Comparison of ENCODE assay signal across 8 cellular contexts in the genomic region with DNA sequence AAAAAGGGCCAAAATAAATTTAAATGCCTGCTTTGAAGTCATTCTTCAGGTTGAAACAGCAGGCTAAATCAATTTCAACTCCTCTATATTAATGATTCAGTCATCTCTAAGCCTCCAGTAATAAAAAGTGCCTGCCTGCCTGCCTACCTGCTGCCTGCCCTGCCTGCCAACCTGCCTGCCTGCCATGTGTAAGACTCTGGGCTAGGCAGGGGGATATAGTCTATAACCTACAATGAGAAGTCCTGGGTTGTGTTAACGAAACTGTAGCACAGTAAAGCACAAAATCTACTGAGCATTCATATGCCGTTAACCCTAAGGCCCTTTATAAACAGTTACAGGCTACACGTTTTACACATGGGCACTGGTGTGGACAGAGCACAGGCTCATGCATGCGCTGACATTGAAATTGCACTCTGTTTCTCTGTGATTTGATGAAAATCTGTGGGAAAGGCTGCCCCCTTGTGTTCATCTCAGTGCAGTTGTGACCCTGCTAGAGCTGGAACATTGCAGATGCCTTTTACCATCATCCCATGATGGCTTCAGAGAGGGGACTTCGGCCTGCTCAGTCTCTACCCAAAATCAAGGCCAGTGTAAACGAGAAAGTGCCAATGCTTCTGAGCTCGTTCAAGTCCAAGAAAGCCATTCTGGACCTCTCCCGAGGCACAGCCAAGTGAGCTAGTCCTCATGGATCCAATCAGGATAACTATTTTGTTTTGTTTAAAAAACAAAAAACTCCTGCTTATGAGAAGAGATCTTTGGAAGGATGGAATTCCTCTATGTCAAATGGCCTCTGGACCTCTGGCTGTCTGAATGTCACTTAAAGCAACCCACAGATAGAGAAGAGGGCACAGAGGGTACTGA.
DNase-seq lines count a peak whose midpoint lies in the region; ATAC-seq and TF ChIP-seq lines count a peak whose summit lies in the region.

No MANE protein-coding gene starts in this region.

- TF ChIP-seq CTCF in lower leg skin (IDR thresholded peaks at IDR 0.05) = no peak

- TF ChIP-seq POLR2A in lower leg skin (IDR thresholded peaks at IDR 0.05) = no peak

- peak; percentile 88 for ATAC-seq in GM18909 (IDR thresholded peaks at IDR 0.05; ENCODE audit: poor library complexity, unreplicated experiment)
- peak; percentile 84 for ATAC-seq in HG03135 (IDR thresholded peaks at IDR 0.05; ENCODE audit: unreplicated experiment)

- intact Hi-C loops in lower leg skin (cut with DNase I; ENCODE audit: low total_unique reads) = no loop called here

- no peak overlapping the region for H3K4me3 ChIP-seq in lower leg skin (ENCODE audit: low read depth, poor library complexity, severe bottlenecking)

- peak; percentile 89 for DNase-seq in Ammon's horn (ENCODE audit: low spot score)
- DNase-seq in NCI-H226 = peak; percentile 51
- peak; percentile 33 to 58 for DNase-seq in activated CD4-positive, alpha-beta T cell treated with anti-CD3 and anti-CD28 coated beads for 4 hours
- peak; percentile 84 for DNase-seq in dermis blood vessel endothelial cell
- DNase-seq in lower leg skin (ENCODE audit: low spot score in 2 of 2) = peak; percentile 66 to 90
- DNase-seq in stimulated activated CD8-positive, alpha-beta memory T cell treated with anti-CD3 and anti-CD28 coated beads, Interleukin-15, amount 100 ng/mL, for 1 hour (ENCODE audit: low read depth) = peak; percentile 32

- 41 to 42% methylated on average over 8 of the region's 8 CpGs for WGBS in lower leg skin, 2 donors

Comparison
In these comparisons a context has a peak if more than half of its experiments do, and no peak if none do; other contexts are left out.
1. DNase-seq: peak in every context shown above with its lines; median percentile 89 in Ammon's horn; 84 in dermis blood vessel endothelial cell; 78 in lower leg skin; 51 in NCI-H226; 46 in activated CD4-positive, alpha-beta T cell treated with anti-CD3 and anti-CD28 coated beads for 4 hours; 32 in stimulated activated CD8-positive, alpha-beta memory T cell treated with anti-CD3 and anti-CD28 coated beads, Interleukin-15, amount 100 ng/mL, for 1 hour.